Comparison of ENCODE assay signal across 7 cellular contexts in genomic region chr2:89148240-89148639, GRCh38.
A peak's percentile ranks its signal among the peaks of the same experiment; 100 is the strongest.
DNase-seq lines count a peak whose midpoint lies in the region; ATAC-seq, FAIRE-seq and TF ChIP-seq lines count a peak whose summit lies in the region.
"Not testable (repeated sequence)": the region's sequence is repeated elsewhere in the genome, so short reads cannot be mapped to it uniquely, and the experiment has no call there.

No MANE protein-coding gene starts in this region.

- dilution Hi-C loops in endothelial cell of umbilical vein (cut with MboI; ENCODE audit: extremely low pct_ligation_motif_present, low sequenced_read_pairs) = not testable (repeated sequence)

- H3K27me3 Mint-ChIP-seq in GM23338 (ENCODE audit: insufficient read depth, low read depth, poor library complexity); memory B cell: not testable (repeated sequence)

- FAIRE-seq in endothelial cell of umbilical vein (lab: Jason Lieb, UNC) = peak; percentile 46

- H3K27me3 ChIP-seq in GM23338 (ENCODE audit: insufficient read depth); endothelial cell of umbilical vein (ENCODE audit: control insufficient read depth in 2 of 2, insufficient read depth in 2 of 2, low read length in 2 of 2); right cardiac atrium (ENCODE audit: control insufficient read depth, insufficient read depth); thyroid gland: not testable (repeated sequence)

- H2AFZ ChIP-seq in GM23338 (peak overlapping the region; percentile 32; the same call in 1 of the 2 replicates), OCI-LY7 (ENCODE audit: low read length) (peak overlapping the region; percentile 58; the same call in 1 of the 2 replicates)
- not testable (repeated sequence) for H2AFZ ChIP-seq in endothelial cell of umbilical vein (ENCODE audit: low read depth, low read length)

- H3K4me2 ChIP-seq in GM23338; endothelial cell of umbilical vein (ENCODE audit: insufficient read depth, low read length): not testable (repeated sequence)
- peak overlapping the region; percentile 41 for H3K4me2 ChIP-seq in OCI-LY7 (ENCODE audit: low read length)

- WGBS in right cardiac atrium = 15% methylated on average over 2 of the region's 2 CpGs
- WGBS in thyroid gland, 2 donors = 19 to 38% methylated on average over 2 of the region's 2 CpGs

- not testable (repeated sequence) for H3K4me3 Mint-ChIP-seq in GM23338, memory B cell

- H3K36me3 ChIP-seq in GM23338 (ENCODE audit: insufficient read depth); OCI-LY7 (ENCODE audit: insufficient read depth, low read length); endothelial cell of umbilical vein (ENCODE audit: control insufficient read depth in 2 of 2, extremely low read depth in 1 of 2, insufficient read depth in 2 of 2, low read length in 2 of 2); thyroid gland: not testable (repeated sequence)

- TSS peak; percentile 5 for BruUV-seq in OCI-LY7 (replicated peaks; lab: Mats Ljungman, UMichigan)
- not testable (repeated sequence) for BruUV-seq in endothelial cell of umbilical vein (replicated peaks; lab: Mats Ljungman, UMichigan)

- not testable (repeated sequence) for H3K9me2 ChIP-seq in GM23338 (ENCODE audit: insufficient read depth); OCI-LY7 (ENCODE audit: insufficient read depth, low read length)

- H3K27ac ChIP-seq in GM23338 (ENCODE audit: low read depth); endothelial cell of umbilical vein (ENCODE audit: insufficient read depth, low read depth, low read length); right cardiac atrium (ENCODE audit: low read length); thyroid gland: not testable (repeated sequence)
- H3K27ac ChIP-seq in OCI-LY7 (ENCODE audit: low read depth, low read length, poor library complexity, severe bottlenecking) = peak overlapping the region; percentile 48

- POLR2A ChIA-PET in OCI-LY7 (lab: Charles Lee); endothelial cell of umbilical vein (lab: Charles Lee): not testable (repeated sequence)

- not testable (repeated sequence) for H3K79me2 ChIP-seq in GM23338 (replicated peaks; ENCODE audit: insufficient read depth); endothelial cell of umbilical vein (ENCODE audit: control insufficient read depth, insufficient read depth, low read length)
- H3K79me2 ChIP-seq in OCI-LY7 (ENCODE audit: insufficient read depth, low read depth, low read length) = peaks cover 14% of the 10 kb centered on the region; the same call in 1 of the 2 replicates

- not testable (repeated sequence) for H3K9me1 ChIP-seq in endothelial cell of umbilical vein (replicated peaks; ENCODE audit: control insufficient read depth, extremely low read depth, insufficient read depth, low read length)

- CTCF ChIA-PET in OCI-LY7 (lab: Charles Lee; ENCODE audit: unreplicated experiment); endothelial cell of umbilical vein (lab: Charles Lee): not testable (repeated sequence)

- not testable (repeated sequence) for H3K4me1 Mint-ChIP-seq in GM23338
- peaks cover 15% of the 10 kb centered on the region for H3K4me1 Mint-ChIP-seq in memory B cell

- H3K36me3 Mint-ChIP-seq in GM23338 (ENCODE audit: low read depth); memory B cell: not testable (repeated sequence)

- not testable (repeated sequence) for H3K4me1 ChIP-seq in GM23338 (ENCODE audit: insufficient read depth); endothelial cell of umbilical vein (ENCODE audit: control insufficient read depth, extremely low read depth, insufficient read depth, low read length); right cardiac atrium (ENCODE audit: control insufficient read depth, insufficient read depth, low read length); thyroid gland
- H3K4me1 ChIP-seq in OCI-LY7 (ENCODE audit: insufficient read depth, low read length, poor library complexity, severe bottlenecking) = peaks cover 85% of the 10 kb centered on the region

- not testable (repeated sequence) for H3K27ac Mint-ChIP-seq in GM23338
- peak overlapping the region; percentile 16 for H3K27ac Mint-ChIP-seq in memory B cell

- DNase-seq in GM23338 (ENCODE audit: low spot score); OCI-LY7 (ENCODE audit: low spot score); endothelial cell of umbilical vein (ENCODE audit: low read depth, low spot score); Right ventricle myocardium superior; memory B cell (ENCODE audit: low spot score in 2 of 2): not testable (repeated sequence)
- peak; percentile 16 to 63 (median 31) for DNase-seq in right cardiac atrium
- peak; percentile 32 for DNase-seq in thyroid gland

- TF ChIP-seq POLR2A in endothelial cell of umbilical vein (IDR thresholded peaks at IDR 0.05; ENCODE audit: low read depth, low read length); thyroid gland (IDR thresholded peaks at IDR 0.05): not testable (repeated sequence)

- H3K4me3 ChIP-seq in GM23338; endothelial cell of umbilical vein (replicated peaks in 1 of 3; ENCODE audit: insufficient read depth in 1 of 3, low read depth in 1 of 3, low read length in 3 of 3); right cardiac atrium (ENCODE audit: low read length); thyroid gland (replicated peaks in 1 of 3): not testable (repeated sequence)
- H3K4me3 ChIP-seq in OCI-LY7 (ENCODE audit: low read depth, low read length, poor library complexity, severe bottlenecking) = peak overlapping the region; percentile 16

- not testable (repeated sequence) for H3K9ac ChIP-seq in endothelial cell of umbilical vein (replicated peaks; ENCODE audit: extremely low read depth, insufficient read depth, low read length)

- not testable (repeated sequence) for ATAC-seq in GM23338; memory B cell (ENCODE audit: low read depth)
- ATAC-seq in Right ventricle myocardium superior (ENCODE audit: poor library complexity) = peak; percentile 48
- ATAC-seq in right cardiac atrium = peak; percentile 53 to 80

- intact Hi-C loops in OCI-LY7 (cut with micrococcal nuclease; ENCODE audit: unreplicated experiment); Right ventricle myocardium superior (cut with DNase I); right cardiac atrium (cut with DNase I); thyroid gland (cut with DNase I): not testable (repeated sequence)
- intact Hi-C loops in endothelial cell of umbilical vein (cut with micrococcal nuclease) = loop anchor here (10.0 kb wide), 1 partner anchor 273 kb away; no protein-coding TSS in a partner anchor

- not testable (repeated sequence) for H4K20me1 ChIP-seq in GM23338 (replicated peaks; ENCODE audit: insufficient read depth); OCI-LY7 (ENCODE audit: insufficient read depth, low read length); endothelial cell of umbilical vein (replicated peaks; ENCODE audit: control insufficient read depth, extremely low read depth, insufficient read depth, low read length)

- H3K9me3 ChIP-seq in OCI-LY7 (ENCODE audit: low read length); endothelial cell of umbilical vein (replicated peaks; ENCODE audit: control insufficient read depth, insufficient read depth, low read length); right cardiac atrium (ENCODE audit: control insufficient read depth, low read length); thyroid gland: not testable (repeated sequence)

- not testable (repeated sequence) for H3K9me3 Mint-ChIP-seq in GM23338, memory B cell

- TF ChIP-seq CTCF in GM23338 (conservative IDR thresholded peaks at IDR 0.05; ENCODE audit: low read depth in 2 of 2); OCI-LY7 (conservative IDR thresholded peaks at IDR 0.05; ENCODE audit: low read length); endothelial cell of umbilical vein (IDR thresholded peaks at IDR 0.05; ENCODE audit: extremely low read depth in 1 of 2, insufficient read depth in 1 of 2, low read depth in 1 of 2, low read length in 2 of 2); thyroid gland (IDR thresholded peaks at IDR 0.05): not testable (repeated sequence)

- not testable (repeated sequence) for H3F3A ChIP-seq in GM23338 (replicated peaks; ENCODE audit: low read depth)
